In the genomic region with DNA sequence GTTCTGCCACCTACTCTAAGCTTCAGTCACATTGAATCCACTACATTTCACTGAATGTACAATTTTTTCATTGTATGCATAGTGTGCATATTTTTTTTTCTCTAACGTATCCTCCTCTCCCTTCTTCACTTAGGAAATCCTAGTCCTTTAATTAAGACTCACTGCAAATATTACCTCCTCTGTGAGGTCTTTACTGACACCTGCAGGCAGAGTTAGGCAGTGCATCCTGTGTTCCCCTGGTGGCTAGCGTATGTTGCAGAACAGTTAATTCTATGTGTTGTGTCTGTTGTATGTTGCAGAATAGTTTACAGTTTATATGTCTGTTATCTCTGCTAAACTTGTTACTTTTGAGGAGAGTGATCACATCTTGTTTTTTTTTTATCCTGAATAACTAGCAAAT, we compare ENCODE assay signal across 8 cellular contexts.
DNase-seq lines count a peak whose midpoint lies in the region; ATAC-seq, FAIRE-seq and TF ChIP-seq lines count a peak whose summit lies in the region.
"Not testable (repeated sequence)": the region's sequence is repeated elsewhere in the genome, so short reads cannot be mapped to it uniquely, and the experiment has no call there.

No MANE protein-coding gene starts in this region.

- not testable (repeated sequence) for BruUV-seq in K562 (replicated peaks; lab: Mats Ljungman, UMichigan)

- H2AFZ ChIP-seq in K562 (ENCODE audit: low read depth, low read length): not testable (repeated sequence)

- H3K27ac ChIP-seq in CD4-positive, CD25-positive, alpha-beta regulatory T cell (ENCODE audit: insufficient read depth, low read length, poor library complexity, severe bottlenecking); K562 (ENCODE audit: extremely low read depth, low read depth, low read length): not testable (repeated sequence)

- TF ChIP-seq RAD21 in K562 (CRISPR knock-in tag; conservative IDR thresholded peaks at IDR 0.05 in 1 of 2, IDR thresholded peaks at IDR 0.05 in 1 of 2): not testable (repeated sequence)

- H3K9me3 Mint-ChIP-seq in CD4-positive, CD25-positive, alpha-beta regulatory T cell; activated B cell treated with CpG ODN at 0.5 μM for 24 hours; naive B cell; stimulated activated effector memory CD8-positive, alpha-beta T cell treated with anti-CD3 and anti-CD28 coated beads, Interleukin-12 subunit alpha, Interleukin-12 subunit beta, amount 100 ng/mL, for 72 hours: not testable (repeated sequence)

- H3K27ac Mint-ChIP-seq in CD4-positive, CD25-positive, alpha-beta regulatory T cell; activated B cell treated with CpG ODN at 0.5 μM for 24 hours; naive B cell; stimulated activated effector memory CD8-positive, alpha-beta T cell treated with anti-CD3 and anti-CD28 coated beads, Interleukin-12 subunit alpha, Interleukin-12 subunit beta, amount 100 ng/mL, for 72 hours: not testable (repeated sequence)

- H3K4me3 Mint-ChIP-seq in CD4-positive, CD25-positive, alpha-beta regulatory T cell; activated B cell treated with CpG ODN at 0.5 μM for 24 hours; naive B cell; stimulated activated effector memory CD8-positive, alpha-beta T cell treated with anti-CD3 and anti-CD28 coated beads, Interleukin-12 subunit alpha, Interleukin-12 subunit beta, amount 100 ng/mL, for 72 hours: not testable (repeated sequence)

- TF ChIP-seq EP300 in K562 (IDR thresholded peaks at IDR 0.05; ENCODE audit: low read length): not testable (repeated sequence)

- not testable (repeated sequence) for H3K27me3 Mint-ChIP-seq in CD4-positive, CD25-positive, alpha-beta regulatory T cell; activated B cell treated with CpG ODN at 0.5 μM for 24 hours; naive B cell

- H3K36me3 ChIP-seq in CD4-positive, CD25-positive, alpha-beta regulatory T cell (ENCODE audit: control insufficient read depth, insufficient read depth, low read length): peaks cover 10% of the 10 kb centered on the region
- H3K36me3 ChIP-seq in K562 (ENCODE audit: control insufficient read depth, insufficient read depth, low read length): not testable (repeated sequence)

- not testable (repeated sequence) for TF ChIP-seq CTCF in activated B cell treated with CpG ODN at 0.5 μM for 24 hours (IDR thresholded peaks at IDR 0.05); K562 (IDR thresholded peaks at IDR 0.05 in 2 of 3, conservative IDR thresholded peaks at IDR 0.05 in 1 of 3; ENCODE audit: insufficient read depth in 2 of 3, low read depth in 1 of 3, low read length in 3 of 3)

- H3K9ac ChIP-seq in K562 (ENCODE audit: insufficient read depth in 1 of 2, low read depth in 2 of 2, low read length in 2 of 2): not testable (repeated sequence)

- H3K27me3 ChIP-seq in CD4-positive, CD25-positive, alpha-beta regulatory T cell (ENCODE audit: control insufficient read depth, insufficient read depth, low read length); K562 (ENCODE audit: control insufficient read depth in 2 of 2, insufficient read depth in 2 of 2, low read length in 2 of 2): not testable (repeated sequence)

- H3K4me1 ChIP-seq in CD4-positive, CD25-positive, alpha-beta regulatory T cell (ENCODE audit: control insufficient read depth, insufficient read depth, low read length, poor library complexity, severe bottlenecking); K562 (replicated peaks in 1 of 2; ENCODE audit: control insufficient read depth in 2 of 2, insufficient read depth in 2 of 2, low read length in 2 of 2): not testable (repeated sequence)

- H3K4me3 ChIP-seq in CD4-positive, CD25-positive, alpha-beta regulatory T cell (ENCODE audit: low read depth, low read length); K562: not testable (repeated sequence)

- peak; percentile 83 for FAIRE-seq in K562 (lab: Jason Lieb, UNC)

- not testable (repeated sequence) for H3K4me1 Mint-ChIP-seq in CD4-positive, CD25-positive, alpha-beta regulatory T cell; activated B cell treated with CpG ODN at 0.5 μM for 24 hours; naive B cell; stimulated activated effector memory CD8-positive, alpha-beta T cell treated with anti-CD3 and anti-CD28 coated beads, Interleukin-12 subunit alpha, Interleukin-12 subunit beta, amount 100 ng/mL, for 72 hours

- POLR2A ChIA-PET in activated B cell treated with CpG ODN at 0.5 μM for 24 hours (lab: Charles Lee); K562 (lab: Yijun Ruan, JAX): not testable (repeated sequence)

- DNase-seq in CD4-positive, CD25-positive, alpha-beta regulatory T cell; activated B cell treated with CpG ODN at 0.5 μM for 24 hours; K562 (ENCODE audit: extremely low read depth in 1 of 4, low spot score in 3 of 4); Right ventricle myocardium superior; stimulated activated effector memory CD8-positive, alpha-beta T cell treated with anti-CD3 and anti-CD28 coated beads, Interleukin-12 subunit alpha, Interleukin-12 subunit beta, amount 100 ng/mL, for 72 hours (ENCODE audit: low spot score in 2 of 2): not testable (repeated sequence)
- DNase-seq in naive B cell: peak; percentile 16

- ATAC-seq in CD4-positive, CD25-positive, alpha-beta regulatory T cell (ENCODE audit: low read depth in 2 of 2): peak; percentile 85 to 94
- peak; percentile 64 for ATAC-seq in GM19452 (IDR thresholded peaks at IDR 0.05; ENCODE audit: unreplicated experiment)
- ATAC-seq in HG03378 (IDR thresholded peaks at IDR 0.05; ENCODE audit: unreplicated experiment): peak; percentile 62
- ATAC-seq in activated B cell treated with CpG ODN at 0.5 μM for 24 hours (ENCODE audit: low read depth): peak; percentile 100
- ATAC-seq in K562: peak; percentile 94
- peak; percentile 61 for ATAC-seq in Right ventricle myocardium superior (ENCODE audit: poor library complexity)
- ATAC-seq in naive B cell (ENCODE audit: low read depth in 2 of 2): peak; percentile 74 to 83
- peak; percentile 75 for ATAC-seq in stimulated activated effector memory CD8-positive, alpha-beta T cell treated with anti-CD3 and anti-CD28 coated beads, Interleukin-12 subunit alpha, Interleukin-12 subunit beta, amount 100 ng/mL, for 72 hours

- not testable (repeated sequence) for H3K4me2 ChIP-seq in K562 (ENCODE audit: insufficient read depth, low read length)

- H4K20me1 ChIP-seq in K562 (replicated peaks; ENCODE audit: control insufficient read depth, insufficient read depth, low read length): not testable (repeated sequence)

- WGBS in K562 (ENCODE audit: insufficient coverage, low coverage, missing lambda C conversion rate): 40% methylated on average over 1 of the region's 2 CpGs

- intact Hi-C loops in activated B cell treated with CpG ODN at 0.5 μM for 24 hours (cut with micrococcal nuclease); K562 (cut with micrococcal nuclease); Right ventricle myocardium superior (cut with DNase I): not testable (repeated sequence)

- CTCF ChIA-PET in activated B cell treated with CpG ODN at 0.5 μM for 24 hours (lab: Charles Lee); K562 (lab: Yijun Ruan, JAX; ENCODE audit: low intra/inter-chr PET ratio): not testable (repeated sequence)

- not testable (repeated sequence) for H3K79me2 ChIP-seq in K562 (ENCODE audit: control insufficient read depth, insufficient read depth, low read length)

- H3K9me1 ChIP-seq in K562 (ENCODE audit: control insufficient read depth, insufficient read depth, low read length): not testable (repeated sequence)

- not testable (repeated sequence) for TF ChIP-seq POLR2A in K562 (conservative IDR thresholded peaks at IDR 0.05)

- H3K9me3 ChIP-seq in CD4-positive, CD25-positive, alpha-beta regulatory T cell (ENCODE audit: control insufficient read depth in 2 of 2, low read length in 2 of 2); K562 (replicated peaks; ENCODE audit: control insufficient read depth, insufficient read depth, low read depth, low read length): not testable (repeated sequence)

- H3K36me3 Mint-ChIP-seq in CD4-positive, CD25-positive, alpha-beta regulatory T cell; activated B cell treated with CpG ODN at 0.5 μM for 24 hours (ENCODE audit: low read depth); naive B cell: not testable (repeated sequence)
- peaks cover 21% of the 10 kb centered on the region for H3K36me3 Mint-ChIP-seq in stimulated activated effector memory CD8-positive, alpha-beta T cell treated with anti-CD3 and anti-CD28 coated beads, Interleukin-12 subunit alpha, Interleukin-12 subunit beta, amount 100 ng/mL, for 72 hours

- in situ Hi-C loops in K562 (cut with MboI): not testable (repeated sequence)
